In genomic region chr3:88149516-88150362, GRCh38 we compare ENCODE assay signal across 9 cellular contexts. TPM values are rescaled to one million over a fixed set of nuclear protein-coding genes. Genes with fewer than 3 reads are reported as not detected.
A peak's percentile ranks its signal among the peaks of the same experiment; 100 is the strongest.
DNase-seq lines count a peak whose midpoint lies in the region; ATAC-seq, FAIRE-seq and TF ChIP-seq lines count a peak whose summit lies in the region.
"Had no signal": no experiment of that assay in that cellular context is flagged by ENCODE, and none has a peak within 500 bp of the region (broad histone marks: within the 10 kb centered on the region; RNA-seq: fewer than 3 reads in every experiment).

C3orf38 (plus strand) TSS chr3:88149959; CDS start chr3:88150053, 94 bp downstream.

- no peak for TF ChIP-seq CTCF in kidney (IDR thresholded peaks at IDR 0.05; ENCODE audit: borderline replicate concordance, extremely low read depth, insufficient read depth)

- intact Hi-C loops in kidney (cut with DNase I) = no loop called here

- DNase-seq in AG20443 (ENCODE audit: low spot score) = peak; percentile 94
- peak; percentile 71 to 86 for DNase-seq in NCI-H446 (lab: John Stamatoyannopoulos, UW)
- DNase-seq in activated CD4-positive, CD25-positive, alpha-beta regulatory T cell treated with anti-CD3 and anti-CD28 coated beads, Interleukin-2, amount 50 U/mL, for 72 hours = peak; percentile 82
- DNase-seq in cerebellum (ENCODE audit: low spot score) = peak; percentile 83
- DNase-seq in kidney = peak; percentile 94
- DNase-seq in stimulated activated CD4-positive, alpha-beta T cell treated with anti-CD3 and anti-CD28 coated beads, Interleukin-15, amount 100 ng/mL, for 1 hour (ENCODE audit: low read depth in 1 of 2, low spot score in 1 of 2) = peak; percentile 63 to 68

- H3K27ac ChIP-seq in kidney (ENCODE audit: low read depth in 2 of 2, low read length in 2 of 2) = peak within 1 kb of the TSS; percentile 93 to 99

- no peak for FAIRE-seq in kidney (lab: Jason Lieb, UNC)
- FAIRE-seq: colon had no signal

- ATAC-seq in GM19043 (IDR thresholded peaks at IDR 0.05; ENCODE audit: low read depth, unreplicated experiment) (peak; percentile 72), HG03354 (IDR thresholded peaks at IDR 0.05; ENCODE audit: poor library complexity, severe bottlenecking, unreplicated experiment) (peak; percentile 84)

- H3K36me3 ChIP-seq in kidney (ENCODE audit: control insufficient read depth in 1 of 2, insufficient read depth in 2 of 2, low read length in 2 of 2) = peaks cover 0 to 2% of the 10 kb centered on the region in 2 donors

- no peaks in the 10 kb centered on the region for H3K9me3 ChIP-seq in kidney (ENCODE audit: control insufficient read depth in 1 of 2, low read length in 2 of 2)

- H3K4me3 ChIP-seq in kidney (ENCODE audit: low read length in 2 of 2) = peak within 1 kb of the TSS; percentile 95 to 96

- peaks cover 4 to 7% of the 10 kb centered on the region in 2 donors for H3K4me1 ChIP-seq in kidney (ENCODE audit: control insufficient read depth in 1 of 2, insufficient read depth in 1 of 2, low read depth in 1 of 2, low read length in 2 of 2)

- H3K9ac ChIP-seq in kidney (ENCODE audit: low read length in 2 of 2) = peak within 1 kb of the TSS; percentile 98 to 99

RNA-seq across cellular contexts. Expression of gene C3orf38, which starts in this region (rescaled TPM):
- total RNA-seq in cerebellum = 46.1 TPM
- 20.9 TPM for total RNA-seq in kidney
- 10.1 TPM for polyA plus RNA-seq in kidney (ENCODE audit: insufficient read depth, low read depth, low replicate concordance)

Comparison
In these comparisons a context has a peak if more than half of its experiments do, and no peak if none do; other contexts are left out.
1. Peak in every context shown above with its lines: DNase-seq, ATAC-seq, H3K4me3 ChIP-seq and H3K27ac ChIP-seq.